8 cellular contexts compared by ENCODE assay signal in the genomic region with DNA sequence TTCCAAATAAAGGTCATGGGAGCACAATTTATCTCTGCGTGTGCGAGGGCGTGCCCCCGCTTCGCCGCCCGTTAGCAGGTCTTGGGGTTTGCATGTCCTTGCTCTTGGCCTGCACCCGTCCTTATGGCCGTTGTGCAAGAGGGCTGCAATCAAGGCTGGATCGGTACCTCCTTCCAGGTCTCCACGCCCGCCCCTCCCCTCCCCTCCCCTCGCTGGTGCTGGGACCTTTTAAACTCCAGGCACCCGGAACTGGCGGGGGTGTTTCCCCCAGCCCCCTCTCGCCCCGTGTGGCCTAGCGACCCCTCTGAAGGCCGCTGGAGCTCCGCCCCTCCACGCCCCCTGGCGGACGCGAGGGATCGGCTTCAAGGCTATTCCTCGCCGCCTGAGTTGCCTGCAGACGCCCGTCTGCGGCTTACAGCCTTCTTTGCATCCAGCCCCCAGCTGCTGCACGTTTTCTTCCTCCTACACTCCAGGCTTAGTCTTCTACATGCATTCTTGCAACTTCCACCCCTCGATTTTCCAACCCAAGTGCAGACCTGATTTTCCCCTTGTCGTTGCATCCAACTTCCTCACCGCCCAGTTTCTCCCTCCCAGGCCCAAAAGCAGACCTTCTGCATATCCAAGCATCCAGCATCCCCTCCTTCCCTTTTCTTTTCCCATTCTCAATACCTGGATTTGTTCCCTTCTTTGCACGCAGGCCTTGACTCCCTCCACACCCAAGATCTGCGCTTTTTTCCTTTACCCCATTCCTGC. TPM values are rescaled to one million over a fixed set of nuclear protein-coding genes. Genes with fewer than 3 reads are reported as not detected.
DNase-seq lines count a peak whose midpoint lies in the region; ATAC-seq and TF ChIP-seq lines count a peak whose summit lies in the region.

No MANE protein-coding gene starts in this region.

- H3K9me2 ChIP-seq in GM23338 (ENCODE audit: insufficient read depth) (no peaks in the 10 kb centered on the region), Karpas-422 (replicated peaks; ENCODE audit: insufficient read depth, low read length) (no peaks in the 10 kb centered on the region)

- H3K9me3 ChIP-seq in ES-I3 (ENCODE audit: control insufficient read depth, insufficient read depth, low read length) (no peaks in the 10 kb centered on the region), Karpas-422 (ENCODE audit: low read length) (no peaks in the 10 kb centered on the region), SJCRH30 (replicated peaks) (no peaks in the 10 kb centered on the region), thoracic aorta (no peaks in the 10 kb centered on the region)

- H3K27me3 Mint-ChIP-seq in GM23338 (ENCODE audit: insufficient read depth, low read depth, poor library complexity) (peaks cover 13% of the 10 kb centered on the region), osteocyte (ENCODE audit: unreplicated experiment) (no peaks in the 10 kb centered on the region)

- peaks cover 13% of the 10 kb centered on the region for H4K20me1 ChIP-seq in GM23338 (replicated peaks; ENCODE audit: insufficient read depth)
- H4K20me1 ChIP-seq in Karpas-422 (ENCODE audit: insufficient read depth, low read depth, low read length) = no peaks in the 10 kb centered on the region

- H3K9ac ChIP-seq in ES-I3 (ENCODE audit: low read depth, low read length) = peak overlapping the region; percentile 98
- H3K9ac ChIP-seq in Karpas-422 (ENCODE audit: low read length) = peak overlapping the region; percentile 85

- H3K27ac ChIP-seq in GM23338 (ENCODE audit: low read depth) (peak overlapping the region; percentile 98), Karpas-422 (ENCODE audit: low read length) (peak overlapping the region; percentile 75), SJCRH30 (peak overlapping the region; percentile 21; the same call in 1 of the 2 replicates), thoracic aorta (peak overlapping the region; percentile 77 to 80)

- no peaks in the 10 kb centered on the region for H3K27me3 ChIP-seq in GM23338 (ENCODE audit: insufficient read depth)
- H3K27me3 ChIP-seq in Karpas-422 (ENCODE audit: low read length) = no peaks in the 10 kb centered on the region
- no peaks in the 10 kb centered on the region for H3K27me3 ChIP-seq in SJCRH30
- H3K27me3 ChIP-seq in thoracic aorta (replicated peaks; ENCODE audit: insufficient read depth) = no peaks in the 10 kb centered on the region

- H2AFZ ChIP-seq in GM23338 (peak overlapping the region; percentile 52; the same call in 1 of the 2 replicates), Karpas-422 (ENCODE audit: low read length) (peak overlapping the region; percentile 82)

- peak; percentile 85 for ATAC-seq in GM23338
- ATAC-seq in thoracic aorta (ENCODE audit: insufficient number of reproducible peaks, low FRiP score, low read depth) = peak; percentile 3

- peaks cover 44% of the 10 kb centered on the region for H3K4me1 Mint-ChIP-seq in GM23338
- H3K4me1 Mint-ChIP-seq in osteocyte (ENCODE audit: unreplicated experiment) = peaks cover 14% of the 10 kb centered on the region

- H3K79me2 ChIP-seq in GM23338 (replicated peaks; ENCODE audit: insufficient read depth) = peaks cover 51% of the 10 kb centered on the region
- H3K79me2 ChIP-seq in Karpas-422 (ENCODE audit: low read length) = peaks cover 36% of the 10 kb centered on the region

- peak overlapping the region; percentile 99 for H3K4me2 ChIP-seq in GM23338
- peak overlapping the region; percentile 87 for H3K4me2 ChIP-seq in Karpas-422 (ENCODE audit: low read depth, low read length, poor library complexity, severe bottlenecking)

- H3K4me3 ChIP-seq in GM23338 (peak overlapping the region; percentile 99), Karpas-422 (ENCODE audit: low read length) (peak overlapping the region; percentile 98), SJCRH30 (peak overlapping the region; percentile 72), thoracic aorta (peak overlapping the region; percentile 81)

- peak overlapping the region; percentile 98 for H3K27ac Mint-ChIP-seq in GM23338
- peak overlapping the region; percentile 92 for H3K27ac Mint-ChIP-seq in osteocyte (ENCODE audit: unreplicated experiment)

- H3K36me3 Mint-ChIP-seq in GM23338 (ENCODE audit: low read depth) (peaks cover 46% of the 10 kb centered on the region), osteocyte (ENCODE audit: unreplicated experiment) (peaks cover 18% of the 10 kb centered on the region)

- H3K36me3 ChIP-seq in ES-I3 (ENCODE audit: insufficient read depth, low read length) (peaks cover 12% of the 10 kb centered on the region), GM23338 (ENCODE audit: insufficient read depth) (peaks cover 35% of the 10 kb centered on the region), Karpas-422 (ENCODE audit: insufficient read depth, low read length) (peaks cover 36% of the 10 kb centered on the region), SJCRH30 (peaks cover 11% of the 10 kb centered on the region), thoracic aorta (peaks cover 4% of the 10 kb centered on the region)

- DNase-seq in GM23338 (ENCODE audit: low spot score) = peak; percentile 94
- peak; percentile 95 for DNase-seq in Karpas-422
- peak; percentile 84 to 88 for DNase-seq in SJCRH30
- DNase-seq in activated naive CD4-positive, alpha-beta T cell treated with anti-CD3 and anti-CD28 coated beads, Interleukin-2, amount 50 U/mL, for 16 hours = peak; percentile 81
- peak; percentile 79 for DNase-seq in glomerular visceral epithelial cell (ENCODE audit: extremely low spot score)
- peak; percentile 93 for DNase-seq in osteocyte (ENCODE audit: extremely low spot score, unreplicated experiment)
- DNase-seq in thoracic aorta (ENCODE audit: low spot score) = peak; percentile 14

- peak overlapping the region; percentile 99 for H3K4me3 Mint-ChIP-seq in GM23338
- peak overlapping the region; percentile 100 for H3K4me3 Mint-ChIP-seq in osteocyte (ENCODE audit: unreplicated experiment)

- TF ChIP-seq CTCF in GM23338 (conservative IDR thresholded peaks at IDR 0.05; ENCODE audit: low read depth in 2 of 2) (peak; percentile 68 to 83), osteocyte (IDR thresholded peaks at IDR 0.05) (peak; percentile 85), thoracic aorta (IDR thresholded peaks at IDR 0.05) (peak; percentile 85)

- peaks cover 8% of the 10 kb centered on the region for H3K4me1 ChIP-seq in ES-I3 (ENCODE audit: insufficient read depth, low read length)
- peaks cover 24% of the 10 kb centered on the region for H3K4me1 ChIP-seq in GM23338 (ENCODE audit: insufficient read depth)
- H3K4me1 ChIP-seq in Karpas-422 (ENCODE audit: low read length) = peaks cover 27% of the 10 kb centered on the region
- no peaks in the 10 kb centered on the region for H3K4me1 ChIP-seq in SJCRH30
- peaks cover 25 to 35% of the 10 kb centered on the region in 2 donors for H3K4me1 ChIP-seq in thoracic aorta (ENCODE audit: control insufficient read depth in 1 of 2, low read depth in 2 of 2)

- peaks cover 6% of the 10 kb centered on the region; the same call in 1 of the 2 replicates for H3F3A ChIP-seq in GM23338 (replicated peaks; ENCODE audit: low read depth)

- H3K9me3 Mint-ChIP-seq in GM23338 = no peaks in the 10 kb centered on the region; the same call in 2 of the 3 replicates
- H3K9me3 Mint-ChIP-seq in osteocyte (ENCODE audit: unreplicated experiment) = no peaks in the 10 kb centered on the region

RNA-seq across cellular contexts. Expression of a gene that starts 0.6 kb away (rescaled TPM):
- 536 and 559 TPM in 2 replicates for total RNA-seq in GM23338 (2014; rRNA removed; shearing (Covaris generic))
- polyA plus RNA-seq in GM23338 (2016; fragmentation: Nextera tagmentation; extraction: Ambion mirVana) = 276 and 315 TPM in 2 replicates
- 44.1 and 50.6 TPM in 2 replicates for total RNA-seq in Karpas-422 (2014; rRNA removed; shearing (Covaris generic); ENCODE audit: low replicate concordance)
- 61.1 and 66.4 TPM in 2 replicates for total RNA-seq in SJCRH30 (2014; rRNA removed; shearing (Covaris generic))
- total RNA-seq in osteocyte (49.6 and 52.1 TPM in 2 replicates), thoracic aorta (10 to 100 TPM; 40.9 to 41.0 TPM)

RNA-seq across cellular contexts. Expression of a gene that starts 11.8 kb away (rescaled TPM):
- 41.1 and 48.0 TPM in 2 replicates for total RNA-seq in GM23338 (2014; rRNA removed; shearing (Covaris generic))
- 14.7 and 15.1 TPM in 2 replicates for polyA plus RNA-seq in GM23338 (2016; fragmentation: Nextera tagmentation; extraction: Ambion mirVana)
- 38.4 and 58.0 TPM in 2 replicates for total RNA-seq in Karpas-422 (2014; rRNA removed; shearing (Covaris generic); ENCODE audit: low replicate concordance)
- total RNA-seq in SJCRH30 (2014; rRNA removed; shearing (Covaris generic)) = 34.2 and 36.6 TPM in 2 replicates
- total RNA-seq in osteocyte (37.1 and 38.8 TPM in 2 replicates), thoracic aorta (10 to 100 TPM; 18.0 to 29.4 TPM)

Comparison
In these comparisons a context has a peak if more than half of its experiments do, and no peak if none do; other contexts are left out.
1. Peak in every context shown above with its lines: DNase-seq, ATAC-seq, H3K4me3 ChIP-seq and H3K27ac ChIP-seq.
2. DNase-seq: peak in every context shown above with its lines; median percentile 95 in Karpas-422; 94 in GM23338; 93 in osteocyte; 86 in SJCRH30; 81 in activated naive CD4-positive, alpha-beta T cell treated with anti-CD3 and anti-CD28 coated beads, Interleukin-2, amount 50 U/mL, for 16 hours; 79 in glomerular visceral epithelial cell; 14 in thoracic aorta.
3. H3K27ac ChIP-seq: peak in every context shown above with its lines; median percentile 98 in GM23338; 78 in thoracic aorta; 75 in Karpas-422; 21 in SJCRH30.